In the genomic region with DNA sequence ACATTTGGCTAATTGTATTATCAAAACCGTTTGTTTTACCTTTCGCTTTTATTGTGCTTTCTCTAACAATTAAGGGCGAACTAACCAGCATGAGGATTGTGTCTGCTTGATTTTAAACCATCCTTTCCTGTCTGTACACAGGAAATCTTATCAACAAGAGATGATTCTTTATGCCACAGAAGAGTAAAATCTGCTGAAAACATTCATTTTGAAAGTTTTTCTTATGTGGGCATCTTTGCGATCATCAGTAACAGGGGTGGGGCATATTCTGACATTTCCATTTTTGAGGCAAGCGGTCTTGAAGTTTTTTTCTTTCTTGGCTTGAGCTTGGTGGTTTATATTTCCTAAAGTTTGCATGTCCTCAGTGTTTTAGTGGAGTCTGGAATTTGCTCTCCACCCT, we compare ENCODE assay signal across 13 cellular contexts. TPM values are rescaled to one million over a fixed set of nuclear protein-coding genes. Genes with fewer than 3 reads are reported as not detected.
DNase-seq lines count a peak whose midpoint lies in the region; ATAC-seq lines count a peak whose summit lies in the region.
"Had no signal": no experiment of that assay in that cellular context is flagged by ENCODE, and none has a peak within 500 bp of the region (broad histone marks: within the 10 kb centered on the region; RNA-seq: fewer than 3 reads in every experiment).

No MANE protein-coding gene starts in this region.

- H3K9me3 Mint-ChIP-seq in activated T-cell treated with anti-CD3 and anti-CD28 coated beads, Interleukin-2, amount 50 U/mL, for 24 hours, result no peaks in the 10 kb centered on the region
- H3K9me3 Mint-ChIP-seq in T-cell, result no peaks in the 10 kb centered on the region
- no peaks in the 10 kb centered on the region for H3K9me3 Mint-ChIP-seq in stimulated activated naive CD8-positive, alpha-beta T cell treated with anti-CD3 and anti-CD28 coated beads, Interleukin-15, Interleukin-2, amounts not matched to agents 100 ng/mL and 50 ng/mL, for 24 hours

- POLR2A ChIA-PET in T-cell (lab: Charles Lee), result interaction anchor here (0.5 to 3.7 kb wide), 7 partner anchors 8 to 293 kb away, joined by 3 to 15 read pairs (median 7); no protein-coding TSS in a partner anchor

- DNase-seq in activated T-cell treated with anti-CD3 and anti-CD28 coated beads, Interleukin-2, amount 50 U/mL, for 24 hours, result no peak
- no peak for DNase-seq in activated T-cell treated with anti-CD3 and anti-CD28 coated beads, Interleukin-2, amount 50 U/mL, for 48 hours
- peak in 1 of 34 experiments; percentile 2 for DNase-seq in T-cell
- peak; percentile 34 for DNase-seq in central memory CD4-positive, alpha-beta T cell
- DNase-seq in DMS53 (lab: John Stamatoyannopoulos, UW), result no peak
- DNase-seq: brain microvascular endothelial cell, COR-L47, NCI-H1092 treated with DMSO at 0.1 percent for 48 hours, NCI-H2171, upper lobe of left lung had no signal

- peak overlapping the region; percentile 87 for H3K27ac Mint-ChIP-seq in activated T-cell treated with anti-CD3 and anti-CD28 coated beads, Interleukin-2, amount 50 U/mL, for 24 hours
- H3K27ac Mint-ChIP-seq in T-cell, result peak overlapping the region; percentile 95 to 96
- peak overlapping the region; percentile 91 for H3K27ac Mint-ChIP-seq in stimulated activated naive CD8-positive, alpha-beta T cell treated with anti-CD3 and anti-CD28 coated beads, Interleukin-15, Interleukin-2, amounts not matched to agents 100 ng/mL and 50 ng/mL, for 24 hours

- ATAC-seq in T-cell (replicated peaks in 1 of 4) (peak; percentile 34 to 82 (median 72)), GM19324 (IDR thresholded peaks at IDR 0.05; ENCODE audit: low FRiP score, unreplicated experiment) (no peak), HG02763 (IDR thresholded peaks at IDR 0.05; ENCODE audit: unreplicated experiment) (no peak)

- peaks cover 86% of the 10 kb centered on the region for H3K4me1 Mint-ChIP-seq in activated T-cell treated with anti-CD3 and anti-CD28 coated beads, Interleukin-2, amount 50 U/mL, for 24 hours (ENCODE audit: low read depth)
- peaks cover 83 to 86% (median 86%) of the 10 kb centered on the region in 3 donors for H3K4me1 Mint-ChIP-seq in T-cell
- peaks cover 98% of the 10 kb centered on the region for H3K4me1 Mint-ChIP-seq in stimulated activated naive CD8-positive, alpha-beta T cell treated with anti-CD3 and anti-CD28 coated beads, Interleukin-15, Interleukin-2, amounts not matched to agents 100 ng/mL and 50 ng/mL, for 24 hours (ENCODE audit: low read depth)

- peaks cover 87% of the 10 kb centered on the region for H3K36me3 Mint-ChIP-seq in activated T-cell treated with anti-CD3 and anti-CD28 coated beads, Interleukin-2, amount 50 U/mL, for 24 hours (ENCODE audit: low read depth)
- peaks cover 34% of the 10 kb centered on the region for H3K36me3 Mint-ChIP-seq in T-cell
- peaks cover 77% of the 10 kb centered on the region for H3K36me3 Mint-ChIP-seq in stimulated activated naive CD8-positive, alpha-beta T cell treated with anti-CD3 and anti-CD28 coated beads, Interleukin-15, Interleukin-2, amounts not matched to agents 100 ng/mL and 50 ng/mL, for 24 hours (ENCODE audit: low read depth)

- no peaks in the 10 kb centered on the region for H3K27me3 Mint-ChIP-seq in activated T-cell treated with anti-CD3 and anti-CD28 coated beads, Interleukin-2, amount 50 U/mL, for 24 hours
- no peaks in the 10 kb centered on the region for H3K27me3 Mint-ChIP-seq in T-cell
- no peaks in the 10 kb centered on the region for H3K27me3 Mint-ChIP-seq in stimulated activated naive CD8-positive, alpha-beta T cell treated with anti-CD3 and anti-CD28 coated beads, Interleukin-15, Interleukin-2, amounts not matched to agents 100 ng/mL and 50 ng/mL, for 24 hours

- peak overlapping the region; percentile 66 for H3K4me3 Mint-ChIP-seq in activated T-cell treated with anti-CD3 and anti-CD28 coated beads, Interleukin-2, amount 50 U/mL, for 24 hours
- peak overlapping the region; percentile 59 to 72 (median 61) for H3K4me3 Mint-ChIP-seq in T-cell
- peak overlapping the region; percentile 76 for H3K4me3 Mint-ChIP-seq in stimulated activated naive CD8-positive, alpha-beta T cell treated with anti-CD3 and anti-CD28 coated beads, Interleukin-15, Interleukin-2, amounts not matched to agents 100 ng/mL and 50 ng/mL, for 24 hours

- CTCF ChIA-PET in T-cell (lab: Charles Lee), result interaction anchor here in 1 of 2 donors (1.2 to 1.4 kb wide), 2 partner anchors 9 to 29 kb away, joined by 4 to 5 read pairs; no protein-coding TSS in a partner anchor

RNA-seq across cellular contexts. Expression of a gene that starts 26.5 kb away (rescaled TPM):
- 100 to 1,000 TPM in 2 of 5 donors, 10 to 100 TPM in 3; 83.0 to 185 (median 92.1) TPM for total RNA-seq in T-cell

Comparison
In these comparisons a context has a peak if more than half of its experiments do, and no peak if none do; other contexts are left out.
1. ATAC-seq: peak in T-cell (4 of 4); none in GM19324 (single experiment) and HG02763 (single experiment).
2. Peak in every context shown above with its lines, with median percentiles within 50 percentile points of each other: H3K27ac Mint-ChIP-seq and H3K4me3 Mint-ChIP-seq.